Comparison of ENCODE assay signal across 19 cellular contexts in genomic region chr3:82130056-82130455, GRCh38.
DNase-seq lines count a peak whose midpoint lies in the region; ATAC-seq, FAIRE-seq and TF ChIP-seq lines count a peak whose summit lies in the region.
"Had no signal": no experiment of that assay in that cellular context is flagged by ENCODE, and none has a peak within 500 bp of the region (broad histone marks: within the 10 kb centered on the region; RNA-seq: fewer than 3 reads in every experiment).

No MANE protein-coding gene starts in this region.

- POLR2A ChIA-PET in H1 (lab: Charles Lee; ENCODE audit: partially characterized antibody): no interaction called here

- H4K5ac ChIP-seq in H1 (ENCODE audit: insufficient read length, low read depth, low read length): no peak overlapping the region

- H3K79me1 ChIP-seq in H1 (ENCODE audit: low read depth, low read length): no peaks in the 10 kb centered on the region

- H3K4ac ChIP-seq in H1 (replicated peaks; ENCODE audit: insufficient read length, low read depth, low read length): no peak overlapping the region

- no peaks in the 10 kb centered on the region for H3K4me1 Mint-ChIP-seq in stimulated activated memory B cell treated with anti-CD40 and anti-IgM and Interleukin-4, amounts not matched to agents 10 μg/mL and 1 μg/mL and 100 μg/mL, for 72 hours
- H3K4me1 Mint-ChIP-seq: activated naive CD4-positive, alpha-beta T cell treated with anti-CD3 and anti-CD28 coated beads, Interleukin-2, amount 50 U/mL, for 24 hours; stimulated activated naive CD8-positive, alpha-beta T cell treated with anti-CD3 and anti-CD28 coated beads, Interleukin-15, amount 100 ng/mL, for 72 hours had no signal

- no peak overlapping the region for H2BK5ac ChIP-seq in H1 (ENCODE audit: low read depth, low read length)

- H3K79me2 ChIP-seq in H1 (ENCODE audit: control insufficient read depth in 1 of 2, insufficient read depth in 2 of 2, low read length in 2 of 2): no peaks in the 10 kb centered on the region

- no peak for TF ChIP-seq RAD21 in H1 (IDR thresholded peaks at IDR 0.05 in 1 of 2, conservative IDR thresholded peaks at IDR 0.05 in 1 of 2; ENCODE audit: low read depth in 2 of 2, low read length in 2 of 2)

- H3K18ac ChIP-seq in H1 (ENCODE audit: extremely low read depth, low read length): no peak overlapping the region

- no peaks in the 10 kb centered on the region for H4K20me1 ChIP-seq in H1 (replicated peaks in 1 of 2; ENCODE audit: control insufficient read depth in 1 of 2, insufficient read depth in 2 of 2, low read length in 2 of 2)

- no peak overlapping the region for H2AK5ac ChIP-seq in H1 (ENCODE audit: low read depth, low read length)

- H2BK12ac ChIP-seq in H1 (ENCODE audit: low read depth, low read length): no peak overlapping the region

- H4K8ac ChIP-seq in H1 (ENCODE audit: extremely low read depth, insufficient read depth, low read length): no peak overlapping the region

- DNase-seq in Right ventricle myocardium inferior (ENCODE audit: missing footprints) (no peak), right cardiac atrium (no peak), NOMO-1 treated with DMSO at 0.1 percent for 48 hours (lab: John Stamatoyannopoulos, UW; ENCODE audit: unreplicated experiment) (peak; percentile 93), H1 (ENCODE audit: low read depth in 1 of 2, low spot score in 2 of 2) (no peak), AG08395 (ENCODE audit: low spot score) (no peak), foreskin melanocyte (no peak), head of caudate nucleus (no peak)
- DNase-seq: 8988T; activated CD4-positive, CD25-positive, alpha-beta regulatory T cell; caudate nucleus; glutamatergic neuron; kidney glomerular epithelial cell; NCI-H2029 treated with DMSO at 0.1 percent for 48 hours; NCI-H748 treated with DMSO at 0.1 percent for 48 hours; nephron progenitor cell; SJCRH30; stimulated activated naive CD8-positive, alpha-beta T cell treated with anti-CD3 and anti-CD28 coated beads, Interleukin-15, amount 100 ng/mL, for 72 hours had no signal

- H3K4me1 ChIP-seq in right cardiac atrium (ENCODE audit: control insufficient read depth, insufficient read depth, low read length) (no peaks in the 10 kb centered on the region), H1 (replicated peaks in 1 of 4; ENCODE audit: control insufficient read depth in 3 of 4, insufficient read depth in 4 of 4, low read length in 3 of 4) (no peaks in the 10 kb centered on the region)
- H3K4me1 ChIP-seq: SJCRH30 had no signal

- H3K27me3 ChIP-seq in right cardiac atrium (ENCODE audit: control insufficient read depth, insufficient read depth) (no peaks in the 10 kb centered on the region), H1 (replicated peaks in 1 of 4; ENCODE audit: control insufficient read depth in 3 of 4, extremely low read depth in 1 of 4, insufficient read depth in 3 of 4, low read length in 3 of 4) (no peaks in the 10 kb centered on the region)
- H3K27me3 ChIP-seq: SJCRH30 had no signal

- H2BK20ac ChIP-seq in H1 (ENCODE audit: low read length): no peak overlapping the region

- H3K36me3 Mint-ChIP-seq in stimulated activated memory B cell treated with anti-CD40 and anti-IgM and Interleukin-4, amounts not matched to agents 10 μg/mL and 1 μg/mL and 100 μg/mL, for 72 hours: no peaks in the 10 kb centered on the region
- H3K36me3 Mint-ChIP-seq: activated naive CD4-positive, alpha-beta T cell treated with anti-CD3 and anti-CD28 coated beads, Interleukin-2, amount 50 U/mL, for 24 hours had no signal

- ATAC-seq in Right ventricle myocardium inferior: peak; percentile 54
- no peak for ATAC-seq in right cardiac atrium
- peak; percentile 44 for ATAC-seq in stimulated activated memory B cell treated with anti-CD40 and anti-IgM and Interleukin-4, amounts not matched to agents 10 μg/mL and 1 μg/mL and 100 μg/mL, for 72 hours
- ATAC-seq: stimulated activated naive CD8-positive, alpha-beta T cell treated with anti-CD3 and anti-CD28 coated beads, Interleukin-15, amount 100 ng/mL, for 72 hours had no signal

- no peak for TF ChIP-seq CTCF in H1 (IDR thresholded peaks at IDR 0.05; ENCODE audit: control extremely low read depth in 1 of 3, insufficient read depth in 1 of 3, low read depth in 1 of 3, low read length in 3 of 3)

- no peak overlapping the region for H3K56ac ChIP-seq in H1 (replicated peaks; ENCODE audit: insufficient read length, low read depth, low read length)

- no peak overlapping the region for H3K4me3 Mint-ChIP-seq in stimulated activated memory B cell treated with anti-CD40 and anti-IgM and Interleukin-4, amounts not matched to agents 10 μg/mL and 1 μg/mL and 100 μg/mL, for 72 hours
- H3K4me3 Mint-ChIP-seq: activated naive CD4-positive, alpha-beta T cell treated with anti-CD3 and anti-CD28 coated beads, Interleukin-2, amount 50 U/mL, for 24 hours; nephron progenitor cell; stimulated activated naive CD8-positive, alpha-beta T cell treated with anti-CD3 and anti-CD28 coated beads, Interleukin-15, amount 100 ng/mL, for 72 hours had no signal

- H3K9me3 ChIP-seq in right cardiac atrium (ENCODE audit: control insufficient read depth, low read length) (no peaks in the 10 kb centered on the region), H1 (ENCODE audit: insufficient read depth in 2 of 2, low read depth in 1 of 2, low read length in 1 of 2) (no peaks in the 10 kb centered on the region)
- H3K9me3 ChIP-seq: SJCRH30 had no signal

- H3K4me3 ChIP-seq in right cardiac atrium (ENCODE audit: low read length) (no peak overlapping the region), H1 (ENCODE audit: extremely low read depth in 1 of 4, insufficient read depth in 2 of 4, low read depth in 3 of 4, low read length in 4 of 4) (no peak overlapping the region)
- H3K4me3 ChIP-seq: SJCRH30 had no signal

- H3K9me3 Mint-ChIP-seq in stimulated activated memory B cell treated with anti-CD40 and anti-IgM and Interleukin-4, amounts not matched to agents 10 μg/mL and 1 μg/mL and 100 μg/mL, for 72 hours: no peaks in the 10 kb centered on the region
- H3K9me3 Mint-ChIP-seq: activated naive CD4-positive, alpha-beta T cell treated with anti-CD3 and anti-CD28 coated beads, Interleukin-2, amount 50 U/mL, for 24 hours; nephron progenitor cell; stimulated activated naive CD8-positive, alpha-beta T cell treated with anti-CD3 and anti-CD28 coated beads, Interleukin-15, amount 100 ng/mL, for 72 hours had no signal

- H2BK15ac ChIP-seq in H1 (ENCODE audit: low read length): no peak overlapping the region

- H3K27ac ChIP-seq in right cardiac atrium (ENCODE audit: low read length) (no peak overlapping the region), H1 (ENCODE audit: low read depth, low read length) (no peak overlapping the region)
- H3K27ac ChIP-seq: SJCRH30 had no signal

- H3K9ac ChIP-seq in H1 (replicated peaks in 1 of 4; ENCODE audit: extremely low read depth in 1 of 4, low read depth in 3 of 4, low read length in 3 of 4): no peak overlapping the region

- no peak for TF ChIP-seq POLR2A in H1 (IDR thresholded peaks at IDR 0.05; ENCODE audit: control extremely low read depth in 1 of 2, low read depth in 2 of 2, low read length in 2 of 2)

- CTCF ChIA-PET in H1 (lab: Charles Lee; ENCODE audit: partially characterized antibody): interaction anchor here (0.8 to 2.2 kb wide), 7 partner anchors 9 to 259 kb away, joined by 3 to 7 read pairs (median 3); no protein-coding TSS in a partner anchor

- 0 out of 2 replicates have a peak overlapping the region, but pooled peaks have one; percentile 37 for H2AFZ ChIP-seq in H1 (ENCODE audit: low read length)

- no peak overlapping the region for H3K14ac ChIP-seq in H1 (ENCODE audit: insufficient read length)

- no peak for FAIRE-seq in H1 (lab: Jason Lieb, UNC)

- H3K36me3 ChIP-seq in H1 (ENCODE audit: control insufficient read depth in 2 of 4, insufficient read depth in 4 of 4, low read length in 3 of 4): no peaks in the 10 kb centered on the region; a peak in 1 of 8 replicates
- H3K36me3 ChIP-seq: SJCRH30 had no signal

- H3K23ac ChIP-seq in H1 (ENCODE audit: insufficient read length): no peak overlapping the region

- no peak overlapping the region for H3K4me2 ChIP-seq in H1 (ENCODE audit: insufficient read depth in 1 of 2, low read depth in 2 of 2, low read length in 2 of 2)

- H2BK120ac ChIP-seq in H1 (replicated peaks; ENCODE audit: low read depth, low read length): no peak overlapping the region

- H4K91ac ChIP-seq in H1 (replicated peaks; ENCODE audit: insufficient read length, low read length): no peak overlapping the region

- no peaks in the 10 kb centered on the region for H3K27me3 Mint-ChIP-seq in stimulated activated memory B cell treated with anti-CD40 and anti-IgM and Interleukin-4, amounts not matched to agents 10 μg/mL and 1 μg/mL and 100 μg/mL, for 72 hours
- H3K27me3 Mint-ChIP-seq: stimulated activated naive CD8-positive, alpha-beta T cell treated with anti-CD3 and anti-CD28 coated beads, Interleukin-15, amount 100 ng/mL, for 72 hours had no signal

- 72% methylated on average over 4 of the region's 4 CpGs for WGBS in right cardiac atrium
- WGBS in H1 (ENCODE audit: extremely low coverage in 1 of 2, insufficient coverage in 1 of 2, insufficient read length in 1 of 2, insufficient replicate concordance in 2 of 2, low coverage in 1 of 2, low lambda C conversion rate in 2 of 2, missing lambda C conversion rate in 1 of 2), 2 experiments: 88 to 100% methylated on average over 1 to 4 of the region's 4 CpGs

- H3K23me2 ChIP-seq in H1 (ENCODE audit: low read depth, low read length): no peaks in the 10 kb centered on the region

- no peak overlapping the region for H3K27ac Mint-ChIP-seq in stimulated activated memory B cell treated with anti-CD40 and anti-IgM and Interleukin-4, amounts not matched to agents 10 μg/mL and 1 μg/mL and 100 μg/mL, for 72 hours
- H3K27ac Mint-ChIP-seq: activated naive CD4-positive, alpha-beta T cell treated with anti-CD3 and anti-CD28 coated beads, Interleukin-2, amount 50 U/mL, for 24 hours; nephron progenitor cell had no signal

- no peak for TF ChIP-seq EP300 in H1 (IDR thresholded peaks at IDR 0.05; ENCODE audit: borderline replicate concordance in 1 of 2, low read depth in 2 of 2, low read length in 2 of 2)

- intact Hi-C loops in Right ventricle myocardium inferior (cut with DNase I): loop anchor here (5.0 to 10.0 kb wide), 3 partner anchors 215 to 705 kb away; no protein-coding TSS in a partner anchor
- intact Hi-C loops in right cardiac atrium (cut with DNase I): loop anchor here in 3 of 4 donors (10.0 kb wide), 1 partner anchor 465 kb away; no protein-coding TSS in a partner anchor
- intact Hi-C loops in head of caudate nucleus (cut with DNase I): no loop called here

TF ChIP-seq in H1, 55 proteins besides CTCF, POLR2A, EP300 and RAD21:
- TF ChIP-seq KDM1A (IDR thresholded peaks at IDR 0.05; ENCODE audit: borderline replicate concordance, low read length): no peak
- no peak for TF ChIP-seq SP1 (IDR thresholded peaks at IDR 0.05; ENCODE audit: low read depth, low read length)
TF ChIP-seq in H1: peak in this region for 0.

Comparison
In these comparisons a context has a peak if more than half of its experiments do, and no peak if none do; other contexts are left out.
1. ATAC-seq: peak in Right ventricle myocardium inferior (single experiment) and stimulated activated memory B cell treated with anti-CD40 and anti-IgM and Interleukin-4, amounts not matched to agents 10 μg/mL and 1 μg/mL and 100 μg/mL, for 72 hours (single experiment); none in right cardiac atrium (0 of 2).